Comparison of ENCODE assay signal across 10 cellular contexts in the genomic region with DNA sequence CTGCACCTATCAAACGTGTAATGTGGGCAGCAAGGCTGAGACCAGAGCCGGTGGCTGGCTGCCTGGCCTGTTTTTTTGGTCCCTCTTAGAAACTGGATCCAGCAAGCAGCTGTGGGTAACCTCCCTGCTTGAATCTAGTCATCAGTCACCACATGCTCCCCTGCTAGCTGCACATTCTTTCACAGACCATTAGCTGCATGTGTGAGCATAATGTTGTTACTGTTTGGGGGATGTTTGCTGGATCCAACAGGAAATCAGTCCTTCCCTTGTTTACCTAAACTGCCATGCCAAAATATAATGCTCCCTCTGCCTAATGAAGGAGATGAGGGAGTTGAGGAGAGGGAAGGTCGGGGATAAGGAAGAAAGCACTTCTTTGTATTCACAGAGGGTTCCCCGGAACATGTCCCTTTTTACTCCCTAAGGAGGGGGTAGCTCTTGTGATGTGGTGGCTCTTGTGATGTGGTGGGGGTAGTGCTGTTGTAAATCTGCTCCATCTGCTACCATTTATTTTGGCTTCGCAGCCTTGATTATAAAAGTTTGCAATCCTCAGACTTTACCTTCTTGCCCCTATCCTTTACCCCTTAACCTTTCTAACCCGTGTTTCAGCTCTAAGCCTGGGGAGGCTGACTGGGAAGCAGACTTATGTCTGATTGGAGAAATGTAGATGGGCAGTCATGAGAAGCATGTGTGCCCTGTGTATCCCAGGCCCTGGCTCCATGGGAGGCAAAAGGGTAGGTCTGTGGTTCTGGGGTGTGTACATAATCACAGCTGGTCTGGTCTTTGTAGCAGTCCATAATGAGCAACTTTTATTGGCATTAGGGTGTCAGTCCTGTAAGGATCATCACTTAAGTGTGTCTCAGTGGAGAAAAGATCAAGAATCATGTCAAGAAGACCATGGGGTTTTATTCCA. TPM values are rescaled to one million over a fixed set of nuclear protein-coding genes. Genes with fewer than 3 reads are reported as not detected.
DNase-seq lines count a peak whose midpoint lies in the region; ATAC-seq and TF ChIP-seq lines count a peak whose summit lies in the region.
"Had no signal": no experiment of that assay in that cellular context is flagged by ENCODE, and none has a peak within 500 bp of the region (broad histone marks: within the 10 kb centered on the region; RNA-seq: fewer than 3 reads in every experiment).

No MANE protein-coding gene starts in this region.

- WGBS in psoas muscle, 3 donors, result 32 to 42% (median 37%) methylated on average over 6 of the region's 6 CpGs
- 55 to 56% methylated on average over 6 of the region's 6 CpGs for WGBS in aorta, 2 donors

- no peaks in the 10 kb centered on the region for H3K9me3 ChIP-seq in psoas muscle
- H3K9me3 ChIP-seq in aorta (ENCODE audit: control insufficient read depth, low read length), result no peaks in the 10 kb centered on the region
- H3K9me3 ChIP-seq in Peyer's patch, result no peaks in the 10 kb centered on the region

- ATAC-seq in psoas muscle (peak; percentile 68 to 92 (median 84)), aorta (ENCODE audit: low FRiP score) (no peak)
- ATAC-seq: stimulated activated memory B cell treated with anti-CD40 and anti-IgM and Interleukin-4, amounts not matched to agents 10 μg/mL and 1 μg/mL and 100 μg/mL, for 72 hours had no signal

- H3K27me3 ChIP-seq in psoas muscle (ENCODE audit: insufficient read depth in 3 of 3, low read length in 2 of 3) (no peaks in the 10 kb centered on the region), aorta (ENCODE audit: control insufficient read depth in 1 of 2, insufficient read depth in 2 of 2, low read length in 1 of 2) (no peaks in the 10 kb centered on the region), Peyer's patch (no peaks in the 10 kb centered on the region)

- peak; percentile 81 for DNase-seq in COLO829 (ENCODE audit: low spot score)
- peak; percentile 72 for DNase-seq in NCI-H2171 treated with DMSO at 0.1 percent for 48 hours (lab: John Stamatoyannopoulos, UW)
- DNase-seq in fibroblast of villous mesenchyme (ENCODE audit: low read depth), result peak; percentile 63
- peak in 1 of 2 donors; percentile 68 for DNase-seq in psoas muscle
- DNase-seq in NCI-H82 (lab: John Stamatoyannopoulos, UW), result no peak
- no peak for DNase-seq in aorta
- DNase-seq in NCI-H526 (lab: John Stamatoyannopoulos, UW), result no peak
- DNase-seq in Peyer's patch, result no peak
- DNase-seq: NCI-H1092 treated with DMSO at 0.1 percent for 48 hours had no signal

- H3K4me3 ChIP-seq in fibroblast of villous mesenchyme (ENCODE audit: low read depth, low read length) (no peak overlapping the region), psoas muscle (no peak overlapping the region), aorta (ENCODE audit: low read length in 2 of 2) (no peak overlapping the region), Peyer's patch (no peak overlapping the region)

- H3K4me1 ChIP-seq in psoas muscle (peaks cover 38% of the 10 kb centered on the region), aorta (ENCODE audit: control insufficient read depth in 1 of 2, insufficient read depth in 2 of 2, low read length in 2 of 2) (peaks cover 2 to 5% of the 10 kb centered on the region in 2 donors), Peyer's patch (no peaks in the 10 kb centered on the region)

- TF ChIP-seq CTCF in fibroblast of villous mesenchyme (IDR thresholded peaks at IDR 0.05; ENCODE audit: insufficient read depth, low read depth, low read length), result no peak
- no peak for TF ChIP-seq CTCF in psoas muscle (IDR thresholded peaks at IDR 0.05)
- no peak for TF ChIP-seq CTCF in Peyer's patch (IDR thresholded peaks at IDR 0.05)

- peak overlapping the region; percentile 59 for H3K27ac ChIP-seq in psoas muscle
- H3K27ac ChIP-seq in aorta (ENCODE audit: low read depth in 1 of 2, low read length in 2 of 2), result no peak overlapping the region
- no peak overlapping the region for H3K27ac ChIP-seq in Peyer's patch

- no peak for TF ChIP-seq POLR2A in Peyer's patch (IDR thresholded peaks at IDR 0.05)

- intact Hi-C loops in psoas muscle (cut with DNase I) (loop anchor here in 1 of 2 donors (10.0 kb wide), 1 partner anchor 998 kb away; no protein-coding TSS in a partner anchor), aorta (cut with DNase I) (loop anchor here in 1 of 2 donors (10.0 kb wide), 1 partner anchor 72 kb away; no protein-coding TSS in a partner anchor)

- H3K36me3 ChIP-seq in psoas muscle (ENCODE audit: insufficient read depth in 1 of 2, low read depth in 1 of 2), result peaks cover 4 to 60% of the 10 kb centered on the region in 2 donors
- H3K36me3 ChIP-seq in aorta (ENCODE audit: control insufficient read depth in 1 of 2, insufficient read depth in 2 of 2, low read length in 1 of 2), result peaks cover 0 to 15% of the 10 kb centered on the region in 2 donors
- peaks cover 0 to 69% (median 0%) of the 10 kb centered on the region in 3 donors for H3K36me3 ChIP-seq in Peyer's patch

RNA-seq across cellular contexts. Expression of a gene that starts 20.8 kb away (rescaled TPM):
- total RNA-seq in fibroblast of villous mesenchyme, result 67.8 and 68.3 TPM in 2 replicates
- 10 to 100 TPM in 3 of 4 donors, 1 to 10 TPM in 1; 5.7 to 26.3 (median 12.5) TPM for total RNA-seq in psoas muscle
- polyA plus RNA-seq in psoas muscle, result 1 to 10 TPM; 2.9 to 7.4 (median 3.0) TPM
- 10 to 100 TPM; 15.5 to 29.9 TPM for total RNA-seq in aorta
- polyA plus RNA-seq in aorta, result 1 to 10 TPM; 3.9 to 6.7 TPM
- total RNA-seq in Peyer's patch, result 1 to 10 TPM in 2 of 4 donors, under 1 TPM in 1, not detected in 1; 0.85 to 1.7 (median 1.6) TPM

Comparison
In these comparisons a context has a peak if more than half of its experiments do, and no peak if none do; other contexts are left out.
1. DNase-seq: peak in COLO829 (single experiment), NCI-H2171 treated with DMSO at 0.1 percent for 48 hours (single experiment) and fibroblast of villous mesenchyme (single experiment); none in NCI-H82 (single experiment), aorta (0 of 2), NCI-H526 (0 of 2) and Peyer's patch (0 of 3).